In the genomic region with DNA sequence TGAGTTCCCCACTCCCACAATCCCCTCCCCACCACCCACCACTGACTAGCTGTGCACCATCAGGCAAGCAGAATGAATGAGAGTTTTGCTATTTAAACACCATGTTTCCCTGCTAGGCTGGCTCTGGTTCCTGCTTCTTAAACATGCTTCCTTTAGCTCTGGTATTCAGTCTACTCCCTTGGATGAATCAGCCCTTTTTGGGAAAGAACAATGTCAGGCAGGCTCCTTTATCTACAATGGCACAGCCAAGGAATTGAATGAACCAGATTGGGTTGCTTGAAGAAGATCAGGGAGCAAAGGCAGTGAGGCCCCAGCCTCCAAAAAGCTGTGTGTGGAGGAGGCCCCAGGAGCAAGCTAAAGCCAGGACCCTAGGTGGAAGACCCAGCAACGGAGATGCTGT, we compare ENCODE assay signal across 19 cellular contexts.
"Had no signal": no experiment of that assay in that cellular context is flagged by ENCODE, and none has a peak within 500 bp of the region (broad histone marks: within the 10 kb centered on the region; RNA-seq: fewer than 3 reads in every experiment).

No MANE protein-coding gene starts in this region.

- ATAC-seq: activated naive CD4-positive, alpha-beta T cell treated with anti-CD3 and anti-CD28 coated beads, Interleukin-2, amount 50 U/mL, for 72 hours; foreskin keratinocyte; lower lobe of right lung had no signal

- H3K79me2 ChIP-seq: hepatocyte had no signal

- DNase-seq: activated CD4-positive, alpha-beta T cell treated with anti-CD3 and anti-CD28 coated beads for 1 hour; activated gamma-delta T cell; amniotic stem cell; dermis blood vessel endothelial cell; effector memory CD4-positive, alpha-beta T cell; foreskin keratinocyte; lower lobe of right lung; midbrain; nephron progenitor cell; stimulated activated CD4-positive, alpha-beta T cell treated with anti-CD3 and anti-CD28 coated beads, Interleukin-15, amount 100 ng/mL, for 24 hours; stimulated activated CD4-positive, alpha-beta T cell treated with anti-CD3 and anti-CD28 coated beads, Interleukin-4, amount 100 ng/mL, for 1 hour; T-helper 2 cell; testis had no signal

- H2AFZ ChIP-seq: hepatocyte had no signal

- H3K4me2 ChIP-seq: hepatocyte had no signal

- H3K36me3 Mint-ChIP-seq: activated naive CD4-positive, alpha-beta T cell treated with anti-CD3 and anti-CD28 coated beads, Interleukin-2, amount 50 U/mL, for 72 hours had no signal

- H3K4me1 ChIP-seq: foreskin keratinocyte, lower lobe of right lung, right atrium auricular region had no signal

- H3K27ac Mint-ChIP-seq: activated naive CD4-positive, alpha-beta T cell treated with anti-CD3 and anti-CD28 coated beads, Interleukin-2, amount 50 U/mL, for 72 hours; nephron progenitor cell; progenitor cell of endocrine pancreas had no signal

- H3K9me3 ChIP-seq: lower lobe of right lung, right atrium auricular region, testis had no signal

- H3K36me3 ChIP-seq: cardiac muscle cell, lower lobe of right lung, right atrium auricular region had no signal

- H3K4me3 Mint-ChIP-seq: nephron progenitor cell had no signal

- H3K4me3 ChIP-seq: cardiac muscle cell, hepatocyte, lower lobe of right lung, right atrium auricular region, testis had no signal

- H3K27ac ChIP-seq: cardiac muscle cell, foreskin keratinocyte, hepatocyte, lower lobe of right lung, right atrium auricular region, testis, VCaP had no signal

- H3K27me3 ChIP-seq: cardiac muscle cell, foreskin keratinocyte, hepatocyte, right atrium auricular region, testis had no signal
